Comparison of ENCODE assay signal across 23 cellular contexts in genomic region chr6:155676346-155676745, GRCh38.
DNase-seq lines count a peak whose midpoint lies in the region; ATAC-seq and TF ChIP-seq lines count a peak whose summit lies in the region.
"Had no signal": no experiment of that assay in that cellular context is flagged by ENCODE, and none has a peak within 500 bp of the region (broad histone marks: within the 10 kb centered on the region; RNA-seq: fewer than 3 reads in every experiment).

No MANE protein-coding gene starts in this region.

- H3K4me3 Mint-ChIP-seq in Calu3 (ENCODE audit: low read depth, unreplicated experiment) (no peak overlapping the region), endothelial cell (ENCODE audit: unreplicated experiment) (no peak overlapping the region)
- H3K4me3 Mint-ChIP-seq: CD8-positive, alpha-beta T cell; H9 had no signal

- no peaks in the 10 kb centered on the region for H3K36me3 ChIP-seq in mucosa of descending colon (ENCODE audit: low read depth)
- no peaks in the 10 kb centered on the region for H3K36me3 ChIP-seq in SK-N-SH (replicated peaks in 1 of 2; ENCODE audit: control insufficient read depth in 1 of 2, insufficient read depth in 2 of 2, low read length in 1 of 2)

- H2AFZ ChIP-seq in SK-N-SH (ENCODE audit: low read depth): no peak overlapping the region; the same call in 1 of the 2 replicates

- TF ChIP-seq RAD21 in SK-N-SH (IDR thresholded peaks at IDR 0.05; ENCODE audit: low read length): no peak

- peak; percentile 34 for ATAC-seq in mucosa of descending colon
- no peak for ATAC-seq in GM19455 (IDR thresholded peaks at IDR 0.05; ENCODE audit: unreplicated experiment)
- no peak for ATAC-seq in GM19035 (IDR thresholded peaks at IDR 0.05; ENCODE audit: unreplicated experiment)
- ATAC-seq: CD8-positive, alpha-beta T cell; PC-3 had no signal

- H3K9me2 ChIP-seq in SK-N-SH: no peaks in the 10 kb centered on the region

- POLR2A ChIA-PET in SK-N-SH (lab: Yijun Ruan, JAX): no interaction called here

- no peak for DNase-seq in Calu3
- DNase-seq in M059J (ENCODE audit: low read depth): peak; percentile 49
- no peak for DNase-seq in endothelial cell (ENCODE audit: low spot score)
- DNase-seq in mucosa of descending colon: no peak
- DNase-seq in SK-N-SH: no peak
- no peak for DNase-seq in SKM-1 treated with dmso at 0.1 percent for 144 hours (lab: John Stamatoyannopoulos, UW; ENCODE audit: unreplicated experiment)
- DNase-seq: 8988T; AML-193; C1 segment of cervical spinal cord; CD8-positive, alpha-beta T cell; GF-D8; H9; NCI-H1105; NCI-H146; NCI-H2029; NCI-H345; NCI-H524 treated with DMSO at 0.1 percent for 48 hours; NCI-H82; PC-3; T-helper 1 cell had no signal

- no peaks in the 10 kb centered on the region for H3K36me3 Mint-ChIP-seq in Calu3 (ENCODE audit: insufficient read depth, unreplicated experiment)
- H3K36me3 Mint-ChIP-seq in endothelial cell (ENCODE audit: low read depth, unreplicated experiment): no peaks in the 10 kb centered on the region
- H3K36me3 Mint-ChIP-seq: CD8-positive, alpha-beta T cell had no signal

- no peaks in the 10 kb centered on the region for H3K9me3 ChIP-seq in mucosa of descending colon
- H3K9me3 ChIP-seq in SK-N-SH: no peaks in the 10 kb centered on the region

- H3K9ac ChIP-seq in SK-N-SH: no peak overlapping the region

- intact Hi-C loops in Calu3 (cut with micrococcal nuclease; ENCODE audit: unreplicated experiment): no loop called here
- intact Hi-C loops in mucosa of descending colon (cut with DNase I, micrococcal nuclease): no loop called here

- no peak for TF ChIP-seq EP300 in SK-N-SH (IDR thresholded peaks at IDR 0.05; ENCODE audit: borderline replicate concordance in 1 of 2, low read depth in 1 of 2, low read length in 1 of 2)

- H3K4me3 ChIP-seq in mucosa of descending colon: no peak overlapping the region
- H3K4me3 ChIP-seq in SK-N-SH (ENCODE audit: low read depth in 2 of 2, low read length in 1 of 2): no peak overlapping the region

- TF ChIP-seq CTCF in Calu3 (IDR thresholded peaks at IDR 0.05; ENCODE audit: unreplicated experiment) (no peak), endothelial cell (IDR thresholded peaks at IDR 0.05; ENCODE audit: unreplicated experiment) (no peak), mucosa of descending colon (IDR thresholded peaks at IDR 0.05) (no peak), SK-N-SH (IDR thresholded peaks at IDR 0.05) (no peak)

- H3K27ac Mint-ChIP-seq in Calu3 (ENCODE audit: unreplicated experiment) (peak overlapping the region; percentile 25), endothelial cell (ENCODE audit: unreplicated experiment) (peak overlapping the region; percentile 19)
- H3K27ac Mint-ChIP-seq: CD8-positive, alpha-beta T cell had no signal

- CTCF ChIA-PET in Calu3 (lab: Charles Lee): no interaction called here
- CTCF ChIA-PET in SK-N-SH (lab: Yijun Ruan, JAX): no interaction called here

- H3K27me3 ChIP-seq in SK-N-SH (ENCODE audit: insufficient read depth): no peaks in the 10 kb centered on the region

- H3F3A ChIP-seq in SK-N-SH (replicated peaks; ENCODE audit: insufficient read depth): peaks cover 4% of the 10 kb centered on the region

- H3K4me1 ChIP-seq in mucosa of descending colon (ENCODE audit: low read depth): no peaks in the 10 kb centered on the region
- H3K4me1 ChIP-seq in SK-N-SH (ENCODE audit: control insufficient read depth in 1 of 2, insufficient read depth in 2 of 2, low read depth in 1 of 2, low read length in 1 of 2): no peaks in the 10 kb centered on the region; a peak in 1 of 4 replicates

- H3K4me2 ChIP-seq in SK-N-SH: no peak overlapping the region

- 89% methylated on average over 2 of the region's 2 CpGs for WGBS in SK-N-SH (ENCODE audit: low lambda C conversion rate)

- H3K4me1 Mint-ChIP-seq in Calu3 (ENCODE audit: low read depth, unreplicated experiment): peaks cover 18% of the 10 kb centered on the region
- H3K4me1 Mint-ChIP-seq in endothelial cell (ENCODE audit: unreplicated experiment): peaks cover 10% of the 10 kb centered on the region

- H4K20me1 ChIP-seq in SK-N-SH (ENCODE audit: insufficient read depth): no peaks in the 10 kb centered on the region

- no peaks in the 10 kb centered on the region for H3K79me2 ChIP-seq in SK-N-SH (ENCODE audit: insufficient read depth)

- H3K27me3 Mint-ChIP-seq in Calu3 (ENCODE audit: unreplicated experiment) (no peaks in the 10 kb centered on the region), endothelial cell (ENCODE audit: unreplicated experiment) (peaks cover 4% of the 10 kb centered on the region)

- H3K9me3 Mint-ChIP-seq in Calu3 (ENCODE audit: low read depth, unreplicated experiment) (no peaks in the 10 kb centered on the region), endothelial cell (ENCODE audit: unreplicated experiment) (no peaks in the 10 kb centered on the region)
- H3K9me3 Mint-ChIP-seq: CD8-positive, alpha-beta T cell; H9 had no signal

- no TSS peak for BruUV-seq in Calu3 (replicated peaks; lab: Mats Ljungman, UMichigan)

- no peak overlapping the region for H3K27ac ChIP-seq in SK-N-SH (ENCODE audit: low read depth in 2 of 2, low read length in 1 of 2)
- H3K27ac ChIP-seq: RWPE1 had no signal

TF ChIP-seq in SK-N-SH, 30 proteins besides CTCF, POLR2A, EP300 and RAD21:
- TF ChIP-seq GATA2 (CRISPR knock-in tag; IDR thresholded peaks at IDR 0.05) (no peak), MAX (IDR thresholded peaks at IDR 0.05; ENCODE audit: low read depth) (no peak), RXRA (IDR thresholded peaks at IDR 0.05; ENCODE audit: borderline replicate concordance, low read depth) (no peak), MXI1 (IDR thresholded peaks at IDR 0.05; ENCODE audit: low read depth, low read length) (no peak), FOSL2 (IDR thresholded peaks at IDR 0.05; ENCODE audit: borderline replicate concordance, low read depth) (no peak), RFX5 (IDR thresholded peaks at IDR 0.05; ENCODE audit: low read length) (no peak), SIN3A (IDR thresholded peaks at IDR 0.05; ENCODE audit: borderline replicate concordance, low read depth, low read length) (no peak)
